Comparison of ENCODE assay signal across 8 cellular contexts in genomic region chr3:28916713-28917499, GRCh38.
DNase-seq lines count a peak whose midpoint lies in the region; ATAC-seq lines count a peak whose summit lies in the region.

No MANE protein-coding gene starts in this region.

- DNase-seq in NOMO-1 (lab: John Stamatoyannopoulos, UW; ENCODE audit: unreplicated experiment in 2 of 2) (peak; percentile 63 to 67), cerebellar cortex (ENCODE audit: low spot score) (peak; percentile 16), left lobe of liver (ENCODE audit: low spot score) (peak; percentile 46), substantia nigra (lab: John Stamatoyannopoulos, UW) (peak in 45 of 49 donors; percentile 3 to 82 (median 39)), SW480 (ENCODE audit: low spot score) (no peak)

- ATAC-seq in GM18867 (IDR thresholded peaks at IDR 0.05; ENCODE audit: unreplicated experiment) (peak; percentile 85), HG02973 (IDR thresholded peaks at IDR 0.05; ENCODE audit: unreplicated experiment) (peak; percentile 85), left lobe of liver (peak; percentile 63)

- peaks cover 22% of the 10 kb centered on the region for H3K4me1 ChIP-seq in BLaER1

- no peaks in the 10 kb centered on the region for H4K20me1 ChIP-seq in BLaER1

- no peak overlapping the region; the same call in 1 of the 2 replicates for H3K4me3 ChIP-seq in BLaER1

- no peak overlapping the region; the same call in 1 of the 2 replicates for H3K9ac ChIP-seq in BLaER1

- H3K27ac ChIP-seq in BLaER1 (peak overlapping the region; percentile 8; the same call in 1 of the 2 replicates), substantia nigra (ENCODE audit: low read depth, low read length, poor library complexity, severe bottlenecking) (no peak overlapping the region)

- H3K4me2 ChIP-seq in BLaER1, result peak overlapping the region; percentile 69

- no peaks in the 10 kb centered on the region for H3K9me3 ChIP-seq in BLaER1

- no peaks in the 10 kb centered on the region for H3K27me3 ChIP-seq in BLaER1

- H3K36me3 ChIP-seq in BLaER1, result no peaks in the 10 kb centered on the region
